Comparison of ENCODE assay signal across 9 cellular contexts in the genomic region with DNA sequence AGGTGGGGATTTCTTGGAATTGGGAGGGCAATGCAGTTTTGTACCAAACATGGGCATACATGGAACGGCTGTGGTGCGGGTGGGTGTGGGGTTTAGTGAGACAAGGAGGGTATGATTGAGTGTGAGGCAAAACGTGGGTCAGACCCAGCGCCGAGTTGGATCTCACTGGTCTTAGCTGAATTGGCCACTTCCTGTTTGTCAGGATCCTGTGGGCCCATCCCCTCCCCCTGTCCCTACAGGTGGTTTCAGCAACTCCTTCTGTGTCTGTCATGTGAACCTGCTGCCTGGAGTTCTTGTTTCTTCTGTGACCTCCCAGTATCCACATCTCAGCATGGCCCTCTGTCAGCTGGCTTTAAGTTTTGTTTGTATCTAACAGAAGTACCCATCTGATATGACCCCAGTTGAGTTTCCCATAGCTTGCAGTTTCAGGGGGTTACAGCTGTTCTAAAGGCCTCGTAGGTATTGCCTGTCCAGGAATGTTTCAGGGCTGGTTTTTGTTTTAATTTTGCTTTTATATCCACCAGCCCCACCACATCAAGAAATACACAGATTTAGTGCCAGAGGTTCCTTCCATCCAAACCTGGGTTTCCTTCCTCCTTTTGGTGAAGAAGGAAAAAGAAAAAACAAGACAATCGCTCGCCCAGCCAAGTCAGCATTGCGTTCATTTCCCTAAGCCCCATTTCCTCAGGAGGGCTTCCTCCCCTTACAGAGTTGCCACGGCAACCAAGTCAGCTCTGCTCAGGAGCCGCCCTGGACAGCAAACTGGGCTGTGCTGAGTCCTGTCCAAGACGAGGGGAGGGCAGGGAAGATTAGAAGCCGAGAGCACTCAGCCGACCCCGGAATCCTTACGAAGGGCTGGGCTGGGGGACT. TPM values are rescaled to one million over a fixed set of nuclear protein-coding genes. Genes with fewer than 3 reads are reported as not detected.
A peak's percentile ranks its signal among the peaks of the same experiment; 100 is the strongest.
DNase-seq lines count a peak whose midpoint lies in the region; ATAC-seq, FAIRE-seq and TF ChIP-seq lines count a peak whose summit lies in the region.
"Had no signal": no experiment of that assay in that cellular context is flagged by ENCODE, and none has a peak within 500 bp of the region (broad histone marks: within the 10 kb centered on the region; RNA-seq: fewer than 3 reads in every experiment).

No MANE protein-coding gene starts in this region.

- no peak overlapping the region; the same call in 1 of the 2 replicates for H3K4me3 Mint-ChIP-seq in HFFc6

- H3K27me3 ChIP-seq in small intestine (ENCODE audit: control insufficient read depth in 2 of 2, insufficient read depth in 2 of 2, low read length in 2 of 2), result no peaks in the 10 kb centered on the region

- FAIRE-seq in small intestine (lab: Jason Lieb, UNC) (no peak), urothelium cell line (lab: Jason Lieb, UNC) (no peak)
- FAIRE-seq: A204.1 had no signal

- H3K4me1 Mint-ChIP-seq in HFFc6 (ENCODE audit: low read depth), result peaks cover 18% of the 10 kb centered on the region; the same call in 1 of the 2 replicates

- WGBS in small intestine, 3 donors, result 52 to 74% (median 65%) methylated on average over 16 of the region's 16 CpGs

- H3K9me3 Mint-ChIP-seq in HFFc6, result no peaks in the 10 kb centered on the region; the same call in 1 of the 2 replicates

- H3K9me3 ChIP-seq in small intestine (ENCODE audit: control insufficient read depth, low read depth), result no peaks in the 10 kb centered on the region

- DNase-seq in DMS53 (lab: John Stamatoyannopoulos, UW) (peak; percentile 46), DMS53 treated with DMSO at 0.1 percent for 48 hours (lab: John Stamatoyannopoulos, UW; ENCODE audit: unreplicated experiment) (no peak), UCSD-AML1 (lab: John Stamatoyannopoulos, UW; ENCODE audit: unreplicated experiment) (peak; percentile 44), left cardiac atrium (no peak), small intestine (no peak), Kasumi-1 (lab: John Stamatoyannopoulos, UW) (no peak), HFFc6 (no peak), urothelium cell line (ENCODE audit: low spot score) (no peak)

- intact Hi-C loops in left cardiac atrium (cut with DNase I), result no loop called here

- H3K4me3 ChIP-seq in small intestine (ENCODE audit: low read depth in 1 of 2, low read length in 2 of 2), result no peak overlapping the region

- peak; percentile 53 to 77 for ATAC-seq in left cardiac atrium

- H3K36me3 Mint-ChIP-seq in HFFc6 (ENCODE audit: low read depth), result no peaks in the 10 kb centered on the region

- H3K27me3 Mint-ChIP-seq in HFFc6 (ENCODE audit: insufficient read depth), result peaks cover 15% of the 10 kb centered on the region

- H3K4me1 ChIP-seq in small intestine (ENCODE audit: control insufficient read depth in 2 of 2, insufficient read depth in 1 of 2, low read depth in 1 of 2, low read length in 1 of 2), result peaks cover 2 to 5% of the 10 kb centered on the region in 2 donors

- H3K36me3 ChIP-seq in small intestine (ENCODE audit: control insufficient read depth in 2 of 2, insufficient read depth in 2 of 2, low read length in 2 of 2), result peaks cover 10 to 13% of the 10 kb centered on the region in 2 donors

- H3K27ac ChIP-seq in small intestine (ENCODE audit: low read depth in 1 of 2, low read length in 1 of 2), result peak overlapping the region; percentile 0 to 80

- H3K27ac Mint-ChIP-seq in HFFc6, result no peak overlapping the region

- TF ChIP-seq CTCF in HFFc6 (IDR thresholded peaks at IDR 0.05), result no peak

RNA-seq across cellular contexts. Expression of gene APOL1, which starts 6.1 kb away (rescaled TPM):
- 10 to 100 TPM; 26.5 to 40.7 TPM for total RNA-seq in left cardiac atrium
- polyA plus RNA-seq in small intestine, result 10 to 100 TPM in 1 of 3 donors, 1 to 10 TPM in 2; 8.4 to 32.2 (median 8.7) TPM
- total RNA-seq in HFFc6 (2021; fragmentation: NEBNext Ultra II Directional; extraction: Animal tissue kit (Norgen Biotek cat#: 25700)), result 1 to 10 TPM in 4 of 6 experiments, under 1 TPM in 2; 0.55 to 6.2 (median 4.9) TPM

RNA-seq across cellular contexts. Expression of gene APOL2, which starts 19.7 kb away (rescaled TPM):
- 10 to 100 TPM; 43.8 to 43.9 TPM for total RNA-seq in left cardiac atrium
- polyA plus RNA-seq in small intestine, result 10 to 100 TPM; 28.1 to 68.4 (median 32.2) TPM
- 10 to 100 TPM; 27.7 to 42.5 (median 38.5) TPM for total RNA-seq in HFFc6 (2021; fragmentation: NEBNext Ultra II Directional; extraction: Animal tissue kit (Norgen Biotek cat#: 25700))

RNA-seq across cellular contexts. Expression of gene APOL4, which starts 57.4 kb away (rescaled TPM):
- total RNA-seq in left cardiac atrium, result 10 to 100 TPM; 10.8 to 11.4 TPM
- polyA plus RNA-seq in small intestine, result 10 to 100 TPM in 2 of 3 donors, 1 to 10 TPM in 1; 8.9 to 12.8 (median 10.3) TPM
- not detected for total RNA-seq in HFFc6 (2021; fragmentation: NEBNext Ultra II Directional; extraction: Animal tissue kit (Norgen Biotek cat#: 25700))

Comparison
In these comparisons a context has a peak if more than half of its experiments do, and no peak if none do; other contexts are left out.
1. DNase-seq: peak in DMS53 (single experiment) and UCSD-AML1 (single experiment); none in DMS53 treated with DMSO at 0.1 percent for 48 hours (single experiment), left cardiac atrium (single experiment), small intestine (single experiment), Kasumi-1 (0 of 2), HFFc6 (single experiment) and urothelium cell line (single experiment).
2. RNA of gene APOL4, which starts 57.4 kb away (total RNA-seq): 10.8 to 11.4 TPM in left cardiac atrium; not detected in HFFc6; every median in the first group is over 10 times any median in the second.